In the genomic region with DNA sequence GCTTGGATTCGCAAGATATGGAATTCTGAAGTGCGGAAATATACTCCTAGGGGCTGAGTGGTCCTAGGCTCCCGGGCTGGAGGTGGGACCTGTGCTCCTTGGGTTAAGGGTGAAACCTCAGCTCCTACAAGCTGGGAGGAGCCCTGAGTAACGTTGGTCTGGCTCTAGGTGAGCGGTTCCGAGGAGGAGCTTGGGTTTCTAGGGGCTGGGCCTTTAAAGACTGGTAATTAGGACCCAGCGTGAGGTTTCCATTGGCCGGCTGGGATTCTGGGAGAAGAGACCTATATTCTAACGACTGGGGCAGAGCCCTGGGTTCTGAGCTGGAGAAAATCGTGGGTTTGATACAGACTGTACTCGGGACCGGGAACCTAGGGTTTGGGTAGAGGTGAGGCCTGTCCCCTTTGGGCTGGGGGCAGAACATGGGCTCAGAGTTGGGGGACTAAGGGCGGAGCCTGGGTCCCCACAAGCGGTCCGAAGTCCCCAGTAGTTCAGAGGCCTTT, we compare ENCODE assay signal across 8 cellular contexts. TPM values are rescaled to one million over a fixed set of nuclear protein-coding genes. Genes with fewer than 3 reads are reported as not detected.
DNase-seq lines count a peak whose midpoint lies in the region; TF ChIP-seq lines count a peak whose summit lies in the region.

No MANE protein-coding gene starts in this region.

- POLR2A ChIA-PET in A673 (lab: Charles Lee; ENCODE audit: low non-redundant PET) = interaction anchor here (0.7 kb wide), 1 partner anchor 300 kb away, joined by 3 read pairs; no protein-coding TSS in a partner anchor

- H3K4me1 ChIP-seq in A673 (ENCODE audit: insufficient read depth, low read length, poor library complexity, severe bottlenecking) = peaks cover 25% of the 10 kb centered on the region
- peaks cover 47% of the 10 kb centered on the region for H3K4me1 ChIP-seq in mononuclear cell (ENCODE audit: insufficient read depth, low read length)

- H3K36me3 ChIP-seq in A673 (ENCODE audit: insufficient read depth, low read length, poor library complexity, severe bottlenecking) (peaks cover 6% of the 10 kb centered on the region), KOPT-K1 (ENCODE audit: insufficient read depth, low read length) (peaks cover 55% of the 10 kb centered on the region; the same call in 1 of the 2 replicates)

- H3K4me3 ChIP-seq in A673 (ENCODE audit: low read depth, low read length, poor library complexity, severe bottlenecking) (peak overlapping the region; percentile 56), mononuclear cell (ENCODE audit: low read length) (peak overlapping the region; percentile 57)

- TF ChIP-seq CTCF in A673 (conservative IDR thresholded peaks at IDR 0.05; ENCODE audit: low read depth, low read length) = no peak

- TSS peak; percentile 49 for BruUV-seq in A673 (replicated peaks; lab: Mats Ljungman, UMichigan)

- H3K9me3 ChIP-seq in A673 (ENCODE audit: low read depth, low read length, poor library complexity, severe bottlenecking) (no peaks in the 10 kb centered on the region), KOPT-K1 (ENCODE audit: insufficient read depth, low read length, poor library complexity, severe bottlenecking) (no peaks in the 10 kb centered on the region), mononuclear cell (ENCODE audit: low read depth, low read length) (no peaks in the 10 kb centered on the region)

- intact Hi-C loops in A673 (cut with micrococcal nuclease; ENCODE audit: unreplicated experiment) = no loop called here

- H3K27me3 ChIP-seq in A673 (replicated peaks; ENCODE audit: insufficient read depth, low read depth, low read length, poor library complexity) = no peaks in the 10 kb centered on the region
- H3K27me3 ChIP-seq in mononuclear cell (ENCODE audit: insufficient read depth, low read length) = no peaks in the 10 kb centered on the region

- CTCF ChIA-PET in A673 (lab: Charles Lee) = no interaction called here

- no peak for DNase-seq in A673 (ENCODE audit: low spot score)
- no peak for DNase-seq in HuH-7 (ENCODE audit: low spot score)
- no peak for DNase-seq in NCI-H2107 treated with DMSO at 0.1 percent for 48 hours (lab: John Stamatoyannopoulos, UW; ENCODE audit: unreplicated experiment)
- DNase-seq in RKO (ENCODE audit: low spot score) = no peak
- no peak for DNase-seq in SIG-M5 (lab: John Stamatoyannopoulos, UW)

- H3K27ac ChIP-seq in A673 (ENCODE audit: low read depth, low read length, poor library complexity, severe bottlenecking) = peak overlapping the region; percentile 79
- peak overlapping the region; percentile 52 for H3K27ac ChIP-seq in KOPT-K1 (ENCODE audit: low read depth, low read length, poor library complexity, severe bottlenecking)
- H3K27ac ChIP-seq in cingulate gyrus (ENCODE audit: low read depth, low read length) = peak overlapping the region; percentile 94

RNA-seq across cellular contexts. Expression of gene MAP4K2, which starts 0.9 kb away (rescaled TPM):
- total RNA-seq in A673 (2021) (46.5 and 50.5 TPM in 2 replicates), mononuclear cell (41.6 TPM)

RNA-seq across cellular contexts. Expression of gene MEN1, which starts 6.5 kb away (rescaled TPM):
- total RNA-seq in A673 (2021) = 45.7 and 49.2 TPM in 2 replicates
- 4.0 TPM for total RNA-seq in mononuclear cell

RNA-seq across cellular contexts. Expression of gene SF1, which starts 25.6 kb away (rescaled TPM):
- total RNA-seq in A673 (2021) (467 and 472 TPM in 2 replicates), mononuclear cell (773 TPM)

RNA-seq across cellular contexts. Expression of gene CDC42BPG, which starts 40.6 kb away (rescaled TPM):
- 4.6 and 6.6 TPM in 2 replicates for total RNA-seq in A673 (2021)
- total RNA-seq in mononuclear cell = 1.7 TPM

RNA-seq across cellular contexts. Expression of gene PYGM, which starts 44.1 kb away (rescaled TPM):
- total RNA-seq in A673 (2021) (2.4 and 2.9 TPM in 2 replicates), mononuclear cell (4.8 TPM)
